21 cellular contexts compared by ENCODE assay signal in the genomic region with DNA sequence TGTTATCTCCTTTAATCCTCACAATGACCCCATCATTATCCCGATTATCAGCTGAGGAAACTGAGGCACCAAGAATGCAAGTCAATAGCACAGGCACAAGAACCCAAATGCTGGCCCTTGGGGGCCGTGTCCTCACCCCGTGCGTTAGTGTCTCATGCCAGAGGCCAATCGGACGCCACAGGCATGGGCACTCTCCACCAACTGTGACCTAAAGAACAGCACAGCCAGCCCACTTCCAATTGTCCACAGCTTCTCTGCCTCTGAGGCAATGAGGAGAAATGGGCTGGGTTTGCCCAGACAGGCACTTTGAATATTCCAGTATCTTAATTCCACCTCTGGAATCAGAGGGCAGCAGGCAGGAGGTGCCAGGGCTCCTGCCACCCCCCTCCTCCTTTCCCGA.
A peak's percentile ranks its signal among the peaks of the same experiment; 100 is the strongest.
DNase-seq lines count a peak whose midpoint lies in the region; ATAC-seq and TF ChIP-seq lines count a peak whose summit lies in the region.
"Had no signal": no experiment of that assay in that cellular context is flagged by ENCODE, and none has a peak within 500 bp of the region (broad histone marks: within the 10 kb centered on the region; RNA-seq: fewer than 3 reads in every experiment).

No MANE protein-coding gene starts in this region.

- H3K4me1 Mint-ChIP-seq in T-helper 17 cell = peaks cover 11% of the 10 kb centered on the region

- no peaks in the 10 kb centered on the region for H3K27me3 ChIP-seq in rectal smooth muscle tissue (ENCODE audit: control insufficient read depth, insufficient read depth, low read length)
- no peaks in the 10 kb centered on the region for H3K27me3 ChIP-seq in uterus
- no peaks in the 10 kb centered on the region for H3K27me3 ChIP-seq in GM23248 (replicated peaks; ENCODE audit: insufficient read depth)

- no peak overlapping the region for H3K27ac Mint-ChIP-seq in T-helper 17 cell
- H3K27ac Mint-ChIP-seq: CD8-positive, alpha-beta T cell; H9 had no signal

- H4K20me1 ChIP-seq in GM23248 (ENCODE audit: insufficient read depth) = no peaks in the 10 kb centered on the region

- peak overlapping the region; percentile 59 for H3K4me3 Mint-ChIP-seq in T-helper 17 cell
- H3K4me3 Mint-ChIP-seq: CD8-positive, alpha-beta T cell; H9 had no signal

- in situ Hi-C loops in GM23248 (cut with MboI) = no loop called here

- H2AFZ ChIP-seq in GM23248 = no peak overlapping the region

- H3K4me3 ChIP-seq in rectal smooth muscle tissue (ENCODE audit: low read length) (no peak overlapping the region), uterus (no peak overlapping the region), GM23248 (no peak overlapping the region)
- H3K4me3 ChIP-seq: A549, K562 had no signal

- H3K4me1 ChIP-seq in rectal smooth muscle tissue (ENCODE audit: control insufficient read depth, insufficient read depth, low read length) (peaks cover 52% of the 10 kb centered on the region), uterus (peaks cover 5 to 25% of the 10 kb centered on the region in 2 donors), GM23248 (ENCODE audit: insufficient read depth) (peaks cover 16% of the 10 kb centered on the region)

- H3K36me3 Mint-ChIP-seq in T-helper 17 cell (ENCODE audit: low read depth) = peaks cover 8% of the 10 kb centered on the region
- H3K36me3 Mint-ChIP-seq: CD8-positive, alpha-beta T cell had no signal

- no peak overlapping the region for H3K9ac ChIP-seq in rectal smooth muscle tissue (ENCODE audit: low read length)
- H3K9ac ChIP-seq in GM23248 = no peak overlapping the region

- TF ChIP-seq CTCF in uterus (IDR thresholded peaks at IDR 0.05) = no peak

- intact Hi-C loops in uterus (cut with DNase I; ENCODE audit: low total_unique reads) = no loop called here

- ATAC-seq in T-helper 17 cell (no peak), HG03159 (IDR thresholded peaks at IDR 0.05; ENCODE audit: unreplicated experiment) (no peak), HG03521 (IDR thresholded peaks at IDR 0.05; ENCODE audit: unreplicated experiment) (no peak)
- ATAC-seq: A549; CD8-positive, alpha-beta T cell; K562; Panc1 had no signal

- no peaks in the 10 kb centered on the region for H3K36me3 ChIP-seq in rectal smooth muscle tissue (ENCODE audit: control insufficient read depth, insufficient read depth, low read length)
- H3K36me3 ChIP-seq in uterus = no peaks in the 10 kb centered on the region
- H3K36me3 ChIP-seq in GM23248 (ENCODE audit: low read depth) = no peaks in the 10 kb centered on the region

- H3K9me3 ChIP-seq in T-helper 17 cell (ENCODE audit: control insufficient read depth, low read length, poor library complexity, severe bottlenecking) (no peaks in the 10 kb centered on the region), uterus (no peaks in the 10 kb centered on the region), GM23248 (ENCODE audit: low read depth) (no peaks in the 10 kb centered on the region)
- H3K9me3 ChIP-seq: A549 had no signal

- peak overlapping the region; percentile 6 for H3K27ac ChIP-seq in rectal smooth muscle tissue (ENCODE audit: low read depth, low read length)
- H3K27ac ChIP-seq in uterus = peak overlapping the region; percentile 78 to 79
- H3K27ac ChIP-seq in GM23248 = no peak overlapping the region
- H3K27ac ChIP-seq: A549, C4-2B, RWPE1 had no signal

- H3K4me2 ChIP-seq in GM23248 (ENCODE audit: unreplicated experiment) = no peak overlapping the region
- H3K4me2 ChIP-seq: A549 had no signal

- no peaks in the 10 kb centered on the region for H3K9me2 ChIP-seq in GM23248 (ENCODE audit: insufficient read depth)

- no peaks in the 10 kb centered on the region for H3F3A ChIP-seq in GM23248 (ENCODE audit: insufficient read depth)

- H3K79me2 ChIP-seq in GM23248 (ENCODE audit: insufficient read depth) = peaks cover 2% of the 10 kb centered on the region

- TF ChIP-seq POLR2A in uterus (IDR thresholded peaks at IDR 0.05) = no peak

- WGBS in GM23248 (ENCODE audit: low coverage in 1 of 2, low lambda C conversion rate in 2 of 2, missing lambda C conversion rate in 2 of 2), 2 experiments = 72 to 74% methylated on average over 7 of the region's 7 CpGs

- H3K27me3 Mint-ChIP-seq in T-helper 17 cell = peaks cover 88% of the 10 kb centered on the region

- DNase-seq in T-helper 17 cell (no peak), islet precursor cell (peak; percentile 35), uterus (no peak), GM23248 (no peak), T-helper 9 cell (no peak)
- DNase-seq: AML-193; CD8-positive, alpha-beta T cell; DMS 273 treated with DMSO at 0.1 percent for 48 hours; DND-41; H9; NCI-H1694; NCI-H2029 treated with DMSO at 0.1 percent for 48 hours; NCI-H526 treated with DMSO at 0.1 percent for 48 hours had no signal
